21 cellular contexts compared by ENCODE assay signal in genomic region chr5:103371046-103371603, GRCh38.
"Had no signal": no experiment of that assay in that cellular context is flagged by ENCODE, and none has a peak within 500 bp of the region (broad histone marks: within the 10 kb centered on the region; RNA-seq: fewer than 3 reads in every experiment).

No MANE protein-coding gene starts in this region.

- H3K27ac Mint-ChIP-seq: activated CD4-positive, alpha-beta memory T cell treated with anti-CD3 and anti-CD28 coated beads for 36 hours; activated CD4-positive, alpha-beta T cell treated with anti-CD3 and anti-CD28 coated beads for 36 hours; activated naive CD4-positive, alpha-beta T cell treated with anti-CD3 and anti-CD28 coated beads, Interleukin-2, amount 50 U/mL, for 72 hours; activated T-helper 1 cell treated with anti-CD3 and anti-CD28 coated beads, Interleukin-12 subunit alpha, Interleukin-12 subunit beta, Interleukin-2, Interleukin-4 antibody, amounts not matched to agents 30 ng/mL and 10 ng/mL and 1 ng/mL, durations not matched to agents 14 hours and 24 hours and 36 hours; stimulated activated naive B cell treated with anti-CD40 and anti-IgM and Interleukin-4, amounts not matched to agents 10 μg/mL and 1 μg/mL and 100 μg/mL, for 72 hours; T-helper 2 cell treated with Interferon-gamma antibody and Interleukin-4, amounts not matched to agents 5 μg/mL and 100 μg/mL, for 36 hours; WTC11 had no signal

- H3K4me1 Mint-ChIP-seq: activated CD4-positive, alpha-beta T cell treated with anti-CD3 and anti-CD28 coated beads for 36 hours; stimulated activated naive B cell treated with anti-CD40 and anti-IgM and Interleukin-4, amounts not matched to agents 10 μg/mL and 1 μg/mL and 100 μg/mL, for 72 hours had no signal

- FAIRE-seq: endothelial cell of umbilical vein, TTC549 had no signal

- H3K4me1 ChIP-seq: tibial artery had no signal

- H3K4me3 ChIP-seq: esophagus muscularis mucosa, gastroesophageal sphincter, heart left ventricle, tibial artery had no signal

- H3K9me3 Mint-ChIP-seq: neural crest cell; T-helper 2 cell treated with Interferon-gamma antibody and Interleukin-4, amounts not matched to agents 5 μg/mL and 100 μg/mL, for 36 hours; WTC11 had no signal

- H3K27me3 ChIP-seq: esophagus muscularis mucosa, gastroesophageal sphincter, heart left ventricle, tibial artery had no signal

- H3K4me3 Mint-ChIP-seq: activated CD4-positive, alpha-beta memory T cell treated with anti-CD3 and anti-CD28 coated beads for 36 hours; activated CD4-positive, alpha-beta T cell treated with anti-CD3 and anti-CD28 coated beads for 36 hours; activated T-helper 1 cell treated with anti-CD3 and anti-CD28 coated beads, Interleukin-12 subunit alpha, Interleukin-12 subunit beta, Interleukin-2, Interleukin-4 antibody, amounts not matched to agents 30 ng/mL and 10 ng/mL and 1 ng/mL, durations not matched to agents 14 hours and 24 hours and 36 hours; neural crest cell; stimulated activated naive B cell treated with anti-CD40 and anti-IgM and Interleukin-4, amounts not matched to agents 10 μg/mL and 1 μg/mL and 100 μg/mL, for 72 hours; T-helper 2 cell treated with Interferon-gamma antibody and Interleukin-4, amounts not matched to agents 5 μg/mL and 100 μg/mL, for 36 hours; WTC11 had no signal

- H3K36me3 Mint-ChIP-seq: activated CD4-positive, alpha-beta memory T cell treated with anti-CD3 and anti-CD28 coated beads for 36 hours; stimulated activated naive B cell treated with anti-CD40 and anti-IgM and Interleukin-4, amounts not matched to agents 10 μg/mL and 1 μg/mL and 100 μg/mL, for 72 hours; WTC11 had no signal

- H3K36me3 ChIP-seq: esophagus muscularis mucosa, gastroesophageal sphincter, heart left ventricle, tibial artery had no signal

- H3K27ac ChIP-seq: esophagus muscularis mucosa, gastroesophageal sphincter, heart left ventricle, tibial artery had no signal

- H3K9me3 ChIP-seq: esophagus muscularis mucosa, tibial artery had no signal

- DNase-seq: activated CD4-positive, alpha-beta memory T cell treated with anti-CD3 and anti-CD28 coated beads for 36 hours; activated CD4-positive, alpha-beta T cell treated with anti-CD3 and anti-CD28 coated beads for 36 hours; activated gamma-delta T cell treated with Interleukin-2 at 50 U/mL for 16 hours; activated T-cell treated with anti-CD3 and anti-CD28 coated beads for 4 hours; amniotic stem cell; dermis blood vessel endothelial cell; effector memory CD4-positive, alpha-beta T cell; heart left ventricle; left ventricle myocardium superior; stimulated activated naive B cell treated with anti-CD40 and anti-IgM and Interleukin-4, amounts not matched to agents 10 μg/mL and 1 μg/mL and 100 μg/mL, for 72 hours; substantia nigra; tibial artery had no signal
